Comparison of ENCODE assay signal across 8 cellular contexts in the genomic region with DNA sequence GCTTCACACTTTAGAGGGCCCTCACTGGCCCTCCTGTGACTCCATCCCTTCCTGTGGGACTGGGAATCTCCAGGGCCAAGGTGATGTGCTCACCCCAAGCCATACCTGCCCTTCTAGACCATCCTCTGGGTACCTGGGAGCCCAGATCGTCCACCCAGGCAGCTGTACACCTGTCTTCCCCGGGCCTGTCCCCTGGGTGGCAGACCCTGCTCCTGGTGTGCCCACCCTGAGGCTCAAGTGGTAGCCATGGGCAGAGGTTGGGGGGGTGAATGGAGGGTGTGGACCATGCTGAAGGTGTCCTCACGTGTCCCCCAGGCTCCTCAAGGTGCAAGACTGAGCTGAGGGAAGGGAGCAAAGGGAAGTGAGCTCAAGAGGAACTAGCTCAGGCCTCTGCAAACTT. TPM values are rescaled to one million over a fixed set of nuclear protein-coding genes. Genes with fewer than 3 reads are reported as not detected.
"Had no signal": no experiment of that assay in that cellular context is flagged by ENCODE, and none has a peak within 500 bp of the region (broad histone marks: within the 10 kb centered on the region; RNA-seq: fewer than 3 reads in every experiment).

No MANE protein-coding gene starts in this region.

- H3K27ac Mint-ChIP-seq: H9 had no signal

- H3K36me3 Mint-ChIP-seq: IgD-negative memory B cell had no signal

- ATAC-seq: HepG2 had no signal

- DNase-seq: GM23248, GOT3, H9, HCEC 1CT, KBM-7 had no signal

- H3K4me3 Mint-ChIP-seq: H9, IgD-negative memory B cell had no signal

- H3K4me1 Mint-ChIP-seq: H9 had no signal

RNA-seq across cellular contexts. Expression of a gene that starts 9.3 kb away (rescaled TPM):
- total RNA-seq: GM23248, H9, HepG2, HT1080 had no signal

RNA-seq across cellular contexts. Expression of a gene that starts 26.8 kb away (rescaled TPM):
- total RNA-seq: GM23248, HepG2, HT1080 had no signal

RNA-seq across cellular contexts. Expression of a gene that starts 34.9 kb away (rescaled TPM):
- total RNA-seq: GM23248 had no signal

RNA-seq across cellular contexts. Expression of a gene that starts 43.9 kb away (rescaled TPM):
- total RNA-seq: GM23248, H9, HT1080 had no signal

RNA-seq across cellular contexts. Expression of a gene that starts 47.9 kb away (rescaled TPM):
- total RNA-seq: GM23248, HepG2, HT1080 had no signal
